Comparison of ENCODE assay signal across 25 cellular contexts in the genomic region with DNA sequence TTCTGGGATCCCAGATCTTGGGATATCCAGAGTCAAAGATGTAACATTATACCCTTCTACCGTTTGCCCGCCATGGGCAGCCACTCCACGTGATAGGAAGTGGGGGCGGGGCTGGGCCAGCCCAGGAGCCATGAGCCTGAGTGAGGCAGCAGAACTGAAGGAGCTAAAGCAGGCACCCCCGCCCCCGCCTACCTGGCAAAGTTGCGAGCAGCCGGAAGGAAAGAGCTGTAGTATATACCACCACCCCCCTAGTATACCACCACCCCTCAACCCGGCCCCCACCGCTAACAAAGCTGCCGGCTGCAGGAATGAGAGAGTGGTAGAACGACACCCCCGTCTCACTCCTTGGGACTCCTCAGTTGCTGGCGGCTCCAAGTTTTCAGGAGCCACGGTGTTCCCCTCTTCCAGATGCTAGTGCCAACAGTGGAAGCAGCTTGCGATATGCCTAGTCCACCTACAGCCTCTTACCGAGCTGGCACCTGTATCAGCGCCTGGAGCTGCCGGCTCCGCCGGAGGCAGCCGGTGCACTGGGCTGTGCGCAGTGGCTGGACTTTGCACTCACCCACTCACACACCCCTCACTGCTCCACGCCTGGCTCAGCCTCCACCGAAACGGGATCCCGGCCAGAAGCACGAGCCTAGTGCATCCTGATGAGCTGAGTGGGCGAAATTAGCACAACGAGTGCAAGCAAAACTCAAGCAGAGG.
"Had no signal": no experiment of that assay in that cellular context is flagged by ENCODE, and none has a peak within 500 bp of the region (broad histone marks: within the 10 kb centered on the region; RNA-seq: fewer than 3 reads in every experiment).

No MANE protein-coding gene starts in this region.

- H3K4me3 ChIP-seq: cardiac muscle cell, SK-N-MC had no signal

- H3K36me3 ChIP-seq: brain microvascular endothelial cell, cardiac muscle cell had no signal

- H3K9ac ChIP-seq: KMS-11 had no signal

- H3K27ac ChIP-seq: brain microvascular endothelial cell, cardiac muscle cell, KMS-11, SK-N-MC, VCaP had no signal

- DNase-seq: activated CD4-positive, alpha-beta memory T cell treated with anti-CD3 and anti-CD28 coated beads, Interleukin-2, amount 10 ng/mL, durations not matched to agents 7 days and 5 days; activated CD4-positive, alpha-beta T cell treated with anti-CD3 and anti-CD28 coated beads for 36 hours; activated CD4-positive, alpha-beta T cell treated with anti-CD3 and anti-CD28 coated beads, Interleukin-2, amount 50 U/mL, for 1 hour; activated CD4-positive, CD25-positive, alpha-beta regulatory T cell; activated gamma-delta T cell; activated naive CD4-positive, alpha-beta T cell treated with anti-CD3 and anti-CD28 coated beads for 36 hours; activated T-cell treated with anti-CD3 and anti-CD28 coated beads for 4 hours; activated T-cell treated with anti-CD3 and anti-CD28 coated beads, Interleukin-2, amount 50 U/mL, for 48 hours; amygdala; brain microvascular endothelial cell; NCI-H1092; NCI-H1417; NCI-H1930; NCI-H2171; NCI-H2227 treated with DMSO at 0.1 percent for 48 hours; NCI-H69; PC-3; T-helper 1 cell had no signal

- ATAC-seq: activated CD4-positive, alpha-beta T cell treated with anti-CD3 and anti-CD28 coated beads for 36 hours; activated T-helper 17 cell treated with anti-CD3 and anti-CD28 coated beads, Interleukin-2, amount 50 U/mL, for 72 hours; PC-3 had no signal

- H3K27me3 ChIP-seq: brain microvascular endothelial cell, cardiac muscle cell had no signal

- FAIRE-seq: astrocyte, RCC 7860 had no signal
